Comparison of ENCODE assay signal across 17 cellular contexts in the genomic region with DNA sequence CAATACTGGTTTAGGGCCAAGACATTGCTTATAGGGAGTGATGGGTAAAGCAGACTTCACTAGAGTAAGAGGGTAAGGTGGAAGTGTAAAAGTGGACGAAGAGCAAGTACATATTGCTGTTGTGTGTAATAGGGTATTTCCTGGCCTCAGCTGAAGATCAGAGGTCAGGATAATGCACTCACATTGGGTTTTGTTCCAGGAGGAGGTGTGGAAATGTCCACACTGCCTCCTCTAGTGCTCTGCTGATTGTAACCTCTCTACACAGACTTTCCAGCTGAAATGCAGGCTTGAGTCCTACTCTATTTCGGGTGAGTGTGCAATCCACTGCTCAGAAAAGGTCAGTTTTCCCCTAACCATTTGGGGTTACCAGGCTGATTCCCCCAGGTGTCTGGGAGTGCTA. TPM values are rescaled to one million over a fixed set of nuclear protein-coding genes. Genes with fewer than 3 reads are reported as not detected.
A peak's percentile ranks its signal among the peaks of the same experiment; 100 is the strongest.
DNase-seq lines count a peak whose midpoint lies in the region; ATAC-seq, FAIRE-seq and TF ChIP-seq lines count a peak whose summit lies in the region.
"Had no signal": no experiment of that assay in that cellular context is flagged by ENCODE, and none has a peak within 500 bp of the region (broad histone marks: within the 10 kb centered on the region; RNA-seq: fewer than 3 reads in every experiment).

No MANE protein-coding gene starts in this region.

- H2BK120ac ChIP-seq in H1 (replicated peaks; ENCODE audit: low read depth, low read length) (no peak overlapping the region), trophoblast cell (ENCODE audit: insufficient read depth, low read length, poor library complexity) (no peak overlapping the region)

- TF ChIP-seq POLR2A in H1 (IDR thresholded peaks at IDR 0.05; ENCODE audit: control extremely low read depth in 1 of 2, low read depth in 2 of 2, low read length in 2 of 2) = no peak

- H3K79me2 ChIP-seq in H1 (ENCODE audit: control insufficient read depth in 1 of 2, insufficient read depth in 2 of 2, low read length in 2 of 2) (no peaks in the 10 kb centered on the region), trophoblast cell (ENCODE audit: control insufficient read depth, insufficient read depth, low read length, poor library complexity) (no peaks in the 10 kb centered on the region)

- H4K8ac ChIP-seq in H1 (ENCODE audit: extremely low read depth, insufficient read depth, low read length) (no peak overlapping the region), trophoblast cell (ENCODE audit: low read depth, low read length) (no peak overlapping the region)

- H3K27me3 ChIP-seq in H1 (replicated peaks in 1 of 4; ENCODE audit: control insufficient read depth in 3 of 4, extremely low read depth in 1 of 4, insufficient read depth in 3 of 4, low read length in 3 of 4) (no peaks in the 10 kb centered on the region), trophoblast cell (ENCODE audit: insufficient read depth, low read length) (no peaks in the 10 kb centered on the region), WERI-Rb-1 (ENCODE audit: insufficient read depth, low read depth, severe bottlenecking) (no peaks in the 10 kb centered on the region)
- H3K27me3 ChIP-seq: BLaER1 treated with 17β-estradiol and CSF1 and Interleukin-3, amounts not matched to agents 10 nM and 100 nM had no signal

- no peak for ATAC-seq in GM21515 (IDR thresholded peaks at IDR 0.05; ENCODE audit: unreplicated experiment)
- ATAC-seq: CD8-positive, alpha-beta T cell had no signal

- no peaks in the 10 kb centered on the region for H4K20me1 ChIP-seq in H1 (replicated peaks in 1 of 2; ENCODE audit: control insufficient read depth in 1 of 2, insufficient read depth in 2 of 2, low read length in 2 of 2)
- H4K20me1 ChIP-seq: BLaER1 treated with 17β-estradiol and CSF1 and Interleukin-3, amounts not matched to agents 10 nM and 100 nM had no signal

- no peak overlapping the region for H3K18ac ChIP-seq in H1 (ENCODE audit: extremely low read depth, low read length)
- no peak overlapping the region for H3K18ac ChIP-seq in trophoblast cell (ENCODE audit: low read length)

- DNase-seq in NCI-H526 treated with DMSO at 0.1 percent for 48 hours (lab: John Stamatoyannopoulos, UW) = peak; percentile 78
- DNase-seq in H1 (ENCODE audit: low read depth in 1 of 2, low spot score in 2 of 2) = no peak
- DNase-seq in trophoblast cell = no peak
- no peak for DNase-seq in WERI-Rb-1
- no peak for DNase-seq in stimulated activated naive CD4-positive, alpha-beta T cell treated with Interleukin-2 at 50 U/mL for 16 hours (lab: John Stamatoyannopoulos, UW)
- DNase-seq: 8988T; Calu3; CD8-positive, alpha-beta T cell; DMS79 treated with DMSO at 0.1 percent for 48 hours; GM23248; H9 had no signal

- no peak overlapping the region for H3K27ac ChIP-seq in H1 (ENCODE audit: low read depth, low read length)
- peak overlapping the region; percentile 32 for H3K27ac ChIP-seq in trophoblast cell (ENCODE audit: low read depth, low read length)
- H3K27ac ChIP-seq in WERI-Rb-1 = no peak overlapping the region
- H3K27ac ChIP-seq: BLaER1 treated with 17β-estradiol and CSF1 and Interleukin-3, amounts not matched to agents 10 nM and 100 nM; GM23248 had no signal

- H3K4ac ChIP-seq in H1 (replicated peaks; ENCODE audit: insufficient read length, low read depth, low read length) (no peak overlapping the region), trophoblast cell (ENCODE audit: low read depth, low read length) (no peak overlapping the region)

- no peaks in the 10 kb centered on the region for H3K23me2 ChIP-seq in H1 (ENCODE audit: low read depth, low read length)

- FAIRE-seq in G401.6 (lab: Jason Lieb, UNC) (peak; percentile 76), H1 (lab: Jason Lieb, UNC) (no peak)
- FAIRE-seq: GM12891, GM19239 had no signal

- H3K4me2 ChIP-seq in H1 (ENCODE audit: insufficient read depth in 1 of 2, low read depth in 2 of 2, low read length in 2 of 2) = no peak overlapping the region
- H3K4me2 ChIP-seq in trophoblast cell (ENCODE audit: low read length) = no peak overlapping the region

- no peaks in the 10 kb centered on the region for H3K36me3 ChIP-seq in H1 (ENCODE audit: control insufficient read depth in 2 of 4, insufficient read depth in 4 of 4, low read length in 3 of 4)
- H3K36me3 ChIP-seq in trophoblast cell (ENCODE audit: control insufficient read depth in 1 of 2, insufficient read depth in 2 of 2, low read length in 2 of 2) = peaks cover 11 to 35% of the 10 kb centered on the region in 2 experiments
- no peaks in the 10 kb centered on the region for H3K36me3 ChIP-seq in WERI-Rb-1
- H3K36me3 ChIP-seq: BLaER1 treated with 17β-estradiol and CSF1 and Interleukin-3, amounts not matched to agents 10 nM and 100 nM had no signal

- H3K14ac ChIP-seq in H1 (ENCODE audit: insufficient read length) (no peak overlapping the region), trophoblast cell (ENCODE audit: low read length) (no peak overlapping the region)

- H2BK12ac ChIP-seq in H1 (ENCODE audit: low read depth, low read length) = no peak overlapping the region
- no peak overlapping the region for H2BK12ac ChIP-seq in trophoblast cell (ENCODE audit: low read length)

- no peak for TF ChIP-seq CTCF in H1 (IDR thresholded peaks at IDR 0.05; ENCODE audit: control extremely low read depth in 1 of 3, insufficient read depth in 1 of 3, low read depth in 1 of 3, low read length in 3 of 3)
- TF ChIP-seq CTCF in WERI-Rb-1 (IDR thresholded peaks at IDR 0.05; ENCODE audit: low read depth, low read length) = no peak

- H4K12ac ChIP-seq in trophoblast cell (ENCODE audit: low read depth, low read length) = no peak overlapping the region

- WGBS in H1 (ENCODE audit: extremely low coverage in 1 of 2, insufficient coverage in 1 of 2, insufficient read length in 1 of 2, insufficient replicate concordance in 2 of 2, low coverage in 1 of 2, low lambda C conversion rate in 2 of 2, missing lambda C conversion rate in 1 of 2), 2 experiments = 80% methylated on average over 2 of the region's 2 CpGs; no CpG with 5 or more reads in 1 of the 2 experiments
- no CpG with 5 or more reads among the region's 2 CpGs for WGBS in trophoblast cell (ENCODE audit: extremely low coverage, insufficient coverage, insufficient read length)

- TF ChIP-seq RAD21 in H1 (IDR thresholded peaks at IDR 0.05 in 1 of 2, conservative IDR thresholded peaks at IDR 0.05 in 1 of 2; ENCODE audit: low read depth in 2 of 2, low read length in 2 of 2) = no peak

- H3K9me3 ChIP-seq in H1 (ENCODE audit: insufficient read depth in 2 of 2, low read depth in 1 of 2, low read length in 1 of 2) = no peaks in the 10 kb centered on the region
- H3K9me3 ChIP-seq in trophoblast cell (ENCODE audit: insufficient read depth, low read depth, low read length) = no peaks in the 10 kb centered on the region
- H3K9me3 ChIP-seq in WERI-Rb-1 (ENCODE audit: severe bottlenecking) = no peaks in the 10 kb centered on the region

- H3K9ac ChIP-seq in H1 (replicated peaks in 1 of 4; ENCODE audit: extremely low read depth in 1 of 4, low read depth in 3 of 4, low read length in 3 of 4) (no peak overlapping the region), trophoblast cell (ENCODE audit: low read length) (peak overlapping the region; percentile 56)
- H3K9ac ChIP-seq: BLaER1 treated with 17β-estradiol and CSF1 and Interleukin-3, amounts not matched to agents 10 nM and 100 nM; GM23248 had no signal

- POLR2A ChIA-PET in H1 (lab: Charles Lee; ENCODE audit: partially characterized antibody) = no interaction called here

- H3K23ac ChIP-seq in H1 (ENCODE audit: insufficient read length) = no peak overlapping the region
- peak overlapping the region; percentile 82 for H3K23ac ChIP-seq in trophoblast cell (ENCODE audit: low read length)

- H3K79me1 ChIP-seq in H1 (ENCODE audit: low read depth, low read length) (no peaks in the 10 kb centered on the region), trophoblast cell (ENCODE audit: low read length) (peaks cover 8% of the 10 kb centered on the region)

- no peak for TF ChIP-seq EP300 in H1 (IDR thresholded peaks at IDR 0.05; ENCODE audit: borderline replicate concordance in 1 of 2, low read depth in 2 of 2, low read length in 2 of 2)

- H3K4me1 ChIP-seq in H1 (replicated peaks in 1 of 4; ENCODE audit: control insufficient read depth in 3 of 4, insufficient read depth in 4 of 4, low read length in 3 of 4) (no peaks in the 10 kb centered on the region), trophoblast cell (ENCODE audit: control insufficient read depth in 1 of 2, insufficient read depth in 2 of 2, low read length in 2 of 2) (peaks cover 13 to 18% of the 10 kb centered on the region in 2 experiments)

- no peak overlapping the region for H4K5ac ChIP-seq in H1 (ENCODE audit: insufficient read length, low read depth, low read length)

- H2AK5ac ChIP-seq in H1 (ENCODE audit: low read depth, low read length) (no peak overlapping the region), trophoblast cell (ENCODE audit: low read length) (no peak overlapping the region)

- no peak overlapping the region for H2BK5ac ChIP-seq in H1 (ENCODE audit: low read depth, low read length)
- H2BK5ac ChIP-seq in trophoblast cell (ENCODE audit: low read depth, low read length, poor library complexity) = no peak overlapping the region

- H3K4me3 ChIP-seq in H1 (ENCODE audit: extremely low read depth in 1 of 4, insufficient read depth in 2 of 4, low read depth in 3 of 4, low read length in 4 of 4) (no peak overlapping the region), trophoblast cell (ENCODE audit: low read depth, low read length) (no peak overlapping the region), WERI-Rb-1 (ENCODE audit: low read depth, low read length) (no peak overlapping the region)
- H3K4me3 ChIP-seq: BLaER1 treated with 17β-estradiol and CSF1 and Interleukin-3, amounts not matched to agents 10 nM and 100 nM; GM23248 had no signal

- CTCF ChIA-PET in H1 (lab: Charles Lee; ENCODE audit: partially characterized antibody) = interaction anchor here (0.7 to 1.0 kb wide), 3 partner anchors 105 to 958 kb away, joined by 3 to 4 read pairs (median 3); no protein-coding TSS in a partner anchor

- no peak overlapping the region for H2BK20ac ChIP-seq in H1 (ENCODE audit: low read length)

- no peak overlapping the region for H3K56ac ChIP-seq in H1 (replicated peaks; ENCODE audit: insufficient read length, low read depth, low read length)

- H2AFZ ChIP-seq in H1 (ENCODE audit: low read length) (peak overlapping the region; percentile 33; the same call in 1 of the 2 replicates), trophoblast cell (ENCODE audit: insufficient read depth, low read length, poor library complexity) (no peak overlapping the region)
- H2AFZ ChIP-seq: GM23248 had no signal

- no peak overlapping the region for H4K91ac ChIP-seq in H1 (replicated peaks; ENCODE audit: insufficient read length, low read length)
- H4K91ac ChIP-seq in trophoblast cell (ENCODE audit: low read depth, low read length) = no peak overlapping the region

- no peak overlapping the region for H2BK15ac ChIP-seq in H1 (ENCODE audit: low read length)

RNA-seq across cellular contexts. Expression of gene PLA2R1, which starts 41.7 kb away (rescaled TPM):
- 1.5 and 2.2 TPM in 2 replicates for total RNA-seq in H1 (2021; fragmentation: NEBNext Ultra II Directional; extraction: Animal tissue kit (Norgen Biotek cat#: 25700))
- polyA plus RNA-seq in H1 (2011; rRNA removed) = 0.39 and 0.65 TPM in 2 replicates
- 0.80 TPM for polyA plus RNA-seq in H1 (2011; cell fraction: cytosol; rRNA removed)
- 1.3 TPM for polyA plus RNA-seq in H1 (2011; cell fraction: nucleus; rRNA removed)
- 0.85 to 1.3 TPM (median 1.0 TPM) in 4 replicates for polyA plus RNA-seq in H1 (2012, experiment 1 of 2)
- polyA plus RNA-seq in H1 (2012, experiment 2 of 2) = 0.16 TPM
- polyA plus RNA-seq in H1 (2013, experiment 1 of 2) = 0.79 TPM
- 0.88 TPM for polyA plus RNA-seq in H1 (2013, experiment 2 of 2)
- 1.9 and 2.8 TPM in 2 replicates for polyA minus RNA-seq in H1 (2011; rRNA and poly(A)+ RNA removed)
- 0.73 TPM for polyA minus RNA-seq in H1 (2011; cell fraction: cytosol; rRNA and poly(A)+ RNA removed)
- polyA minus RNA-seq in H1 (2011; cell fraction: nucleus; rRNA and poly(A)+ RNA removed) = 4.5 TPM
- polyA plus RNA-seq in trophoblast cell (2013) = 1.2 and 1.3 TPM in 2 replicates
- total RNA-seq: A673; CD8-positive, alpha-beta T cell had no signal
